ENCODE assay signal across 23 cellular contexts in genomic region chr13:55534306-55534705, GRCh38.
"Had no signal": no experiment of that assay in that cellular context is flagged by ENCODE, and none has a peak within 500 bp of the region (broad histone marks: within the 10 kb centered on the region; RNA-seq: fewer than 3 reads in every experiment).

No MANE protein-coding gene starts in this region.

- H3K27ac ChIP-seq: RWPE1 had no signal

- H3K4me3 ChIP-seq: MG63 had no signal

- H3K36me3 ChIP-seq: MG63 had no signal

- DNase-seq: IMR-90, Karpas-422, KG1, MG63, NCI-H1092, NCI-H1417 treated with DMSO at 0.1 percent for 48 hours, NCI-H1694, NCI-H187 treated with DMSO at 0.1 percent for 48 hours, NCI-H2081, NCI-H2107, NCI-H345, NCI-H446 treated with DMSO at 0.1 percent for 48 hours, NCI-H510A treated with DMSO at 0.1 percent for 48 hours, NCI-H526, NCI-H774, PC-3, SHP77, SK-N-SH, SW 1271, T-cell had no signal

- ATAC-seq: HepG2, Panc1, PC-3, T-cell had no signal

- H3K9me3 ChIP-seq: MG63, SK-N-SH had no signal

- H3K27me3 ChIP-seq: MG63 had no signal
